Comparison of ENCODE assay signal across 30 cellular contexts in the genomic region with DNA sequence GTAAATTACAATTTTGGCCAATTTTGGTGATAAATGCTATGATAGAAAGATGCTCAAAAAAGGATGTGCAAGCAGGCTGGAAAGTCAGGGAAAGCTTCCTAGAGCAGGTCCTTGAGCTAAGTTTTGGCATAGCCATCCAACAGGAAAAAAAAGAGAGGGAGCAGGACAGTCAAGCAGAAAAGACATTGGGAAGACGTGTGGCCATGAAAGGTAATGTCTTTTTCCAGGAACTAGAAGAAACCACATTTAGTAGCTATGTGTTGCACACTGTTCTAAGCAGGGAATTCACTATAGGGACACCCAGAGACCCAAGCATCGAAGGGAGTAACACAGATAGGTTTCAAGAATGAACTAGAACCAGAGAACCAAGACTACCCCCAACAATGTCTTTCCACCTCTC.
"Had no signal": no experiment of that assay in that cellular context is flagged by ENCODE, and none has a peak within 500 bp of the region (broad histone marks: within the 10 kb centered on the region; RNA-seq: fewer than 3 reads in every experiment).

No MANE protein-coding gene starts in this region.

- H3K27me3 ChIP-seq: neutrophil, ovary, right lobe of liver, sigmoid colon, stomach, thyroid gland, tibial nerve, upper lobe of right lung, uterus had no signal

- H2AFZ ChIP-seq: parathyroid adenoma had no signal

- H3K9me3 Mint-ChIP-seq: nephron progenitor cell; neural crest cell; stimulated activated effector memory CD8-positive, alpha-beta T cell treated with anti-CD3 and anti-CD28 coated beads, Interleukin-12 subunit alpha, Interleukin-12 subunit beta, amount 100 ng/mL, for 72 hours; stimulated activated naive B cell treated with anti-CD40 and anti-IgM and Interleukin-4, amounts not matched to agents 10 μg/mL and 1 μg/mL and 100 μg/mL, for 72 hours; stimulated activated naive CD8-positive, alpha-beta T cell treated with anti-CD3 and anti-CD28 coated beads, Interleukin-15, Interleukin-2, amounts not matched to agents 100 ng/mL and 50 ng/mL, for 24 hours had no signal

- H3K36me3 ChIP-seq: neutrophil, ovary, right lobe of liver, sigmoid colon, stomach, thoracic aorta, thyroid gland, tibial nerve, upper lobe of right lung, uterus had no signal

- H3K9me3 ChIP-seq: neutrophil, ovary, psoas muscle, right lobe of liver, sigmoid colon, stomach, thoracic aorta, thyroid gland, tibial nerve, upper lobe of right lung, uterus had no signal

- H3K9ac ChIP-seq: parathyroid adenoma had no signal

- H3K4me3 Mint-ChIP-seq: naive thymus-derived CD8-positive, alpha-beta T cell; natural killer cell treated with Interleukin-12 subunit alpha and Interleukin-12 subunit beta and Interleukin-15 and Interleukin-18, amount 100 ng/mL, for 72 hours; nephron progenitor cell; neural crest cell; stimulated activated effector memory CD8-positive, alpha-beta T cell treated with anti-CD3 and anti-CD28 coated beads, Interleukin-12 subunit alpha, Interleukin-12 subunit beta, amount 100 ng/mL, for 72 hours; stimulated activated naive B cell treated with anti-CD40 and anti-IgM and Interleukin-4, amounts not matched to agents 10 μg/mL and 1 μg/mL and 100 μg/mL, for 72 hours; stimulated activated naive CD8-positive, alpha-beta T cell treated with anti-CD3 and anti-CD28 coated beads, Interleukin-15, Interleukin-2, amounts not matched to agents 100 ng/mL and 50 ng/mL, for 24 hours had no signal

- ATAC-seq: naive thymus-derived CD8-positive, alpha-beta T cell; natural killer cell treated with Interleukin-12 subunit alpha and Interleukin-12 subunit beta and Interleukin-15 and Interleukin-18, amount 100 ng/mL, for 72 hours; psoas muscle; right cardiac atrium; right lobe of liver; stimulated activated effector memory CD8-positive, alpha-beta T cell treated with anti-CD3 and anti-CD28 coated beads, Interleukin-12 subunit alpha, Interleukin-12 subunit beta, amount 100 ng/mL, for 72 hours; stimulated activated naive B cell treated with anti-CD40 and anti-IgM and Interleukin-4, amounts not matched to agents 10 μg/mL and 1 μg/mL and 100 μg/mL, for 72 hours; upper lobe of right lung had no signal

- H3K4me1 Mint-ChIP-seq: naive thymus-derived CD8-positive, alpha-beta T cell; neural crest cell; stimulated activated effector memory CD8-positive, alpha-beta T cell treated with anti-CD3 and anti-CD28 coated beads, Interleukin-12 subunit alpha, Interleukin-12 subunit beta, amount 100 ng/mL, for 72 hours; stimulated activated naive B cell treated with anti-CD40 and anti-IgM and Interleukin-4, amounts not matched to agents 10 μg/mL and 1 μg/mL and 100 μg/mL, for 72 hours had no signal

- H3K27me3 Mint-ChIP-seq: progenitor cell of endocrine pancreas; stimulated activated naive CD8-positive, alpha-beta T cell treated with anti-CD3 and anti-CD28 coated beads, Interleukin-15, Interleukin-2, amounts not matched to agents 100 ng/mL and 50 ng/mL, for 24 hours had no signal

- H3K4me1 ChIP-seq: parathyroid adenoma, psoas muscle, right lobe of liver, sigmoid colon, stomach, thyroid gland, tibial nerve, upper lobe of right lung, uterus had no signal

- H3K79me2 ChIP-seq: parathyroid adenoma had no signal

- H3K27ac Mint-ChIP-seq: naive thymus-derived CD8-positive, alpha-beta T cell; natural killer cell treated with Interleukin-12 subunit alpha and Interleukin-12 subunit beta and Interleukin-15 and Interleukin-18, amount 100 ng/mL, for 72 hours; nephron progenitor cell; progenitor cell of endocrine pancreas; stimulated activated effector memory CD8-positive, alpha-beta T cell treated with anti-CD3 and anti-CD28 coated beads, Interleukin-12 subunit alpha, Interleukin-12 subunit beta, amount 100 ng/mL, for 72 hours; stimulated activated naive B cell treated with anti-CD40 and anti-IgM and Interleukin-4, amounts not matched to agents 10 μg/mL and 1 μg/mL and 100 μg/mL, for 72 hours; stimulated activated naive CD8-positive, alpha-beta T cell treated with anti-CD3 and anti-CD28 coated beads, Interleukin-15, Interleukin-2, amounts not matched to agents 100 ng/mL and 50 ng/mL, for 24 hours had no signal

- H3K36me3 Mint-ChIP-seq: naive thymus-derived CD8-positive, alpha-beta T cell; natural killer cell treated with Interleukin-12 subunit alpha and Interleukin-12 subunit beta and Interleukin-15 and Interleukin-18, amount 100 ng/mL, for 72 hours; stimulated activated effector memory CD8-positive, alpha-beta T cell treated with anti-CD3 and anti-CD28 coated beads, Interleukin-12 subunit alpha, Interleukin-12 subunit beta, amount 100 ng/mL, for 72 hours; stimulated activated naive B cell treated with anti-CD40 and anti-IgM and Interleukin-4, amounts not matched to agents 10 μg/mL and 1 μg/mL and 100 μg/mL, for 72 hours had no signal

- H3K27ac ChIP-seq: neutrophil, ovary, parathyroid adenoma, psoas muscle, right lobe of liver, sigmoid colon, stomach, thoracic aorta, thyroid gland, tibial nerve, upper lobe of right lung, uterus had no signal

- DNase-seq: naive thymus-derived CD8-positive, alpha-beta T cell; nephron progenitor cell; nucleus accumbens; ovary; posterior cingulate gyrus; psoas muscle; right cardiac atrium; right lobe of liver; sigmoid colon; small intestine; stimulated activated CD4-positive, alpha-beta T cell treated with anti-CD3 and anti-CD28 coated beads, Interleukin-15, amount 100 ng/mL, for 24 hours; stimulated activated CD4-positive, alpha-beta T cell treated with anti-CD3 and anti-CD28 coated beads, Interleukin-2, amount 100 ng/mL, for 24 hours; stimulated activated CD4-positive, alpha-beta T cell treated with anti-CD3 and anti-CD28 coated beads, Interleukin-2, amount 100 ng/mL, for 48 hours; stimulated activated CD4-positive, alpha-beta T cell treated with anti-CD3 and anti-CD28 coated beads, Interleukin-4, amount 100 ng/mL, for 24 hours; stimulated activated naive B cell treated with anti-CD40 and anti-IgM and Interleukin-4, amounts not matched to agents 10 μg/mL and 1 μg/mL and 100 μg/mL, for 72 hours; stimulated activated naive CD4-positive, alpha-beta T cell treated with Interleukin-2 at 50 U/mL for 16 hours; stomach; thyroid gland; trophoblast cell; upper lobe of right lung; uterus had no signal

- H3K4me3 ChIP-seq: ovary, psoas muscle, right lobe of liver, sigmoid colon, stomach, thoracic aorta, thyroid gland, tibial nerve, upper lobe of right lung, uterus had no signal
